Comparison of ENCODE assay signal across 8 cellular contexts in genomic region chr1:85200367-85200869, GRCh38. TPM values are rescaled to one million over a fixed set of nuclear protein-coding genes. Genes with fewer than 3 reads are reported as not detected.
A peak's percentile ranks its signal among the peaks of the same experiment; 100 is the strongest.
DNase-seq lines count a peak whose midpoint lies in the region; ATAC-seq and TF ChIP-seq lines count a peak whose summit lies in the region.

No MANE protein-coding gene starts in this region.

- H3K4me3 ChIP-seq in OCI-LY3 (ENCODE audit: low read length), result peak overlapping the region; percentile 89
- H3K4me3 ChIP-seq in skeletal muscle satellite cell (ENCODE audit: low read length), result peak overlapping the region; percentile 93

- peak overlapping the region; percentile 73 for H3K27ac ChIP-seq in OCI-LY3 (ENCODE audit: low read length)

- no peak for TF ChIP-seq CTCF in OCI-LY3 (IDR thresholded peaks at IDR 0.05; ENCODE audit: low read depth, low read length)

- peaks cover 6 to 10% of the 10 kb centered on the region in 2 donors for H3K36me3 Mint-ChIP-seq in activated naive CD4-positive, alpha-beta T cell treated with anti-CD3 and anti-CD28 coated beads, Interleukin-2, amount 50 U/mL, for 72 hours

- H3K9me3 ChIP-seq in OCI-LY3 (ENCODE audit: insufficient read depth, low read length), result no peaks in the 10 kb centered on the region
- H3K9me3 ChIP-seq in skeletal muscle satellite cell (replicated peaks; ENCODE audit: low read length), result no peaks in the 10 kb centered on the region

- H4K20me1 ChIP-seq in OCI-LY3 (ENCODE audit: insufficient read depth, low read length), result no peaks in the 10 kb centered on the region

- peaks cover 19% of the 10 kb centered on the region for H3K79me2 ChIP-seq in OCI-LY3 (ENCODE audit: low read length)

- no peak overlapping the region for H3K27ac Mint-ChIP-seq in activated naive CD4-positive, alpha-beta T cell treated with anti-CD3 and anti-CD28 coated beads, Interleukin-2, amount 50 U/mL, for 72 hours

- no peaks in the 10 kb centered on the region for H3K36me3 ChIP-seq in OCI-LY3 (replicated peaks; ENCODE audit: low read depth, low read length)
- no peaks in the 10 kb centered on the region for H3K36me3 ChIP-seq in skeletal muscle satellite cell (ENCODE audit: insufficient read depth, low read length)

- no peaks in the 10 kb centered on the region for H3K9me3 Mint-ChIP-seq in activated naive CD4-positive, alpha-beta T cell treated with anti-CD3 and anti-CD28 coated beads, Interleukin-2, amount 50 U/mL, for 72 hours

- no peaks in the 10 kb centered on the region for H3K27me3 ChIP-seq in OCI-LY3 (ENCODE audit: low read depth, low read length)
- H3K27me3 ChIP-seq in skeletal muscle satellite cell (ENCODE audit: control insufficient read depth, insufficient read depth, low read length), result no peaks in the 10 kb centered on the region

- H3K4me1 ChIP-seq in OCI-LY3 (ENCODE audit: low read length), result peaks cover 28% of the 10 kb centered on the region
- H3K4me1 ChIP-seq in skeletal muscle satellite cell (ENCODE audit: control insufficient read depth, insufficient read depth, low read length), result peaks cover 38% of the 10 kb centered on the region

- peak; percentile 2 to 7 for DNase-seq in activated CD8-positive, alpha-beta memory T cell treated with anti-CD3 and anti-CD28 coated beads for 4 hours (ENCODE audit: low read depth in 2 of 2)
- no peak for DNase-seq in activated CD8-positive, alpha-beta memory T cell treated with anti-CD3 and anti-CD28 coated beads for 24 hours
- DNase-seq in activated naive CD4-positive, alpha-beta T cell treated with anti-CD3 and anti-CD28 coated beads, Interleukin-2, amount 50 U/mL, for 72 hours (ENCODE audit: low spot score in 2 of 2), result peak; percentile 32 to 60
- DNase-seq in hepatic stellate cell (ENCODE audit: low spot score), result peak; percentile 42
- no peak for DNase-seq in NCI-H2227 treated with DMSO at 0.1 percent for 48 hours (lab: John Stamatoyannopoulos, UW)

- H2AFZ ChIP-seq in OCI-LY3 (ENCODE audit: low read depth, low read length), result peak overlapping the region; percentile 58; the same call in 1 of the 2 replicates

- H3K9ac ChIP-seq in OCI-LY3 (ENCODE audit: low read length) (peak overlapping the region; percentile 85), skeletal muscle satellite cell (ENCODE audit: low read depth, low read length) (peak overlapping the region; percentile 92)

- peak overlapping the region; percentile 95 for H3K4me2 ChIP-seq in OCI-LY3 (ENCODE audit: low read length)
- peak overlapping the region; percentile 97 for H3K4me2 ChIP-seq in skeletal muscle satellite cell (ENCODE audit: low read length)

- ATAC-seq in HG02970 (IDR thresholded peaks at IDR 0.05; ENCODE audit: low FRiP score, unreplicated experiment), result peak; percentile 14
- ATAC-seq in activated naive CD4-positive, alpha-beta T cell treated with anti-CD3 and anti-CD28 coated beads, Interleukin-2, amount 50 U/mL, for 72 hours, result peak; percentile 27 to 35

RNA-seq across cellular contexts. Expression of gene SYDE2, which starts 0.4 kb away (rescaled TPM):
- 1 to 10 TPM; 3.5 to 4.1 TPM for total RNA-seq in activated naive CD4-positive, alpha-beta T cell treated with anti-CD3 and anti-CD28 coated beads, Interleukin-2, amount 50 U/mL, for 72 hours
- total RNA-seq in skeletal muscle satellite cell (2012; rRNA removed), result 2.2 and 3.0 TPM in 2 replicates

RNA-seq across cellular contexts. Expression of gene C1orf52, which starts 59.0 kb away (rescaled TPM):
- total RNA-seq in activated naive CD4-positive, alpha-beta T cell treated with anti-CD3 and anti-CD28 coated beads, Interleukin-2, amount 50 U/mL, for 72 hours, result 10 to 100 TPM; 21.0 to 35.4 TPM
- total RNA-seq in skeletal muscle satellite cell (2012; rRNA removed), result 8.9 and 12.9 TPM in 2 replicates

Comparison
In these comparisons a context has a peak if more than half of its experiments do, and no peak if none do; other contexts are left out.
1. DNase-seq: peak in activated CD8-positive, alpha-beta memory T cell treated with anti-CD3 and anti-CD28 coated beads for 4 hours (2 of 2), activated naive CD4-positive, alpha-beta T cell treated with anti-CD3 and anti-CD28 coated beads, Interleukin-2, amount 50 U/mL, for 72 hours (2 of 2) and hepatic stellate cell (single experiment); none in activated CD8-positive, alpha-beta memory T cell treated with anti-CD3 and anti-CD28 coated beads for 24 hours (single experiment) and NCI-H2227 treated with DMSO at 0.1 percent for 48 hours (single experiment).